9 cellular contexts compared by ENCODE assay signal in genomic region chr12:76621582-76622024, GRCh38.
A peak's percentile ranks its signal among the peaks of the same experiment; 100 is the strongest.
DNase-seq lines count a peak whose midpoint lies in the region; ATAC-seq, FAIRE-seq and TF ChIP-seq lines count a peak whose summit lies in the region.
"Had no signal": no experiment of that assay in that cellular context is flagged by ENCODE, and none has a peak within 500 bp of the region (broad histone marks: within the 10 kb centered on the region; RNA-seq: fewer than 3 reads in every experiment).

No MANE protein-coding gene starts in this region.

- no peaks in the 10 kb centered on the region for H3K36me3 ChIP-seq in thoracic aorta

- peak; percentile 75 for FAIRE-seq in RCC 7860 (lab: Jason Lieb, UNC)

- H3K27ac ChIP-seq in thoracic aorta, result no peak overlapping the region
- H3K27ac ChIP-seq: epithelial cell of prostate had no signal

- H3K4me1 ChIP-seq in thoracic aorta (ENCODE audit: control insufficient read depth in 1 of 2, low read depth in 2 of 2), result no peaks in the 10 kb centered on the region

- TF ChIP-seq CTCF in LNCAP (IDR thresholded peaks at IDR 0.05) (peak; percentile 94), fibroblast of the aortic adventitia (IDR thresholded peaks at IDR 0.05; ENCODE audit: insufficient read depth, low read length) (peak; percentile 87), thoracic aorta (IDR thresholded peaks at IDR 0.05) (peak; percentile 91)

- peak; percentile 82 for ATAC-seq in GM21723 (IDR thresholded peaks at IDR 0.05; ENCODE audit: unreplicated experiment)
- ATAC-seq in thoracic aorta (ENCODE audit: insufficient number of reproducible peaks, low FRiP score, low read depth), result peak; percentile 93

- DNase-seq in DMS79 treated with DMSO at 0.1 percent for 48 hours (lab: John Stamatoyannopoulos, UW) (peak; percentile 76), RCC 7860 (ENCODE audit: low spot score) (peak; percentile 49), activated T-helper 1 cell treated with Interleukin-2 at 50 U/mL for 16 hours (ENCODE audit: low read depth) (peak; percentile 36), fibroblast of the aortic adventitia (ENCODE audit: low read depth) (peak; percentile 82), non-pigmented ciliary epithelial cell (ENCODE audit: low read depth) (peak; percentile 31), thoracic aorta (ENCODE audit: low spot score) (peak; percentile 20)

- H3K9me3 ChIP-seq in thoracic aorta, result no peaks in the 10 kb centered on the region

- H3K4me3 ChIP-seq in fibroblast of the aortic adventitia (ENCODE audit: low read depth, low read length), result no peak overlapping the region
- H3K4me3 ChIP-seq in thoracic aorta, result no peak overlapping the region

- H3K27me3 ChIP-seq in thoracic aorta (replicated peaks; ENCODE audit: insufficient read depth), result no peaks in the 10 kb centered on the region

Comparison
In these comparisons a context has a peak if more than half of its experiments do, and no peak if none do; other contexts are left out.
1. DNase-seq: peak in every context shown above with its lines; median percentile 82 in fibroblast of the aortic adventitia; 76 in DMS79 treated with DMSO at 0.1 percent for 48 hours; 49 in RCC 7860; 36 in activated T-helper 1 cell treated with Interleukin-2 at 50 U/mL for 16 hours; 31 in non-pigmented ciliary epithelial cell; 20 in thoracic aorta.